9 cellular contexts compared by ENCODE assay signal in the genomic region with DNA sequence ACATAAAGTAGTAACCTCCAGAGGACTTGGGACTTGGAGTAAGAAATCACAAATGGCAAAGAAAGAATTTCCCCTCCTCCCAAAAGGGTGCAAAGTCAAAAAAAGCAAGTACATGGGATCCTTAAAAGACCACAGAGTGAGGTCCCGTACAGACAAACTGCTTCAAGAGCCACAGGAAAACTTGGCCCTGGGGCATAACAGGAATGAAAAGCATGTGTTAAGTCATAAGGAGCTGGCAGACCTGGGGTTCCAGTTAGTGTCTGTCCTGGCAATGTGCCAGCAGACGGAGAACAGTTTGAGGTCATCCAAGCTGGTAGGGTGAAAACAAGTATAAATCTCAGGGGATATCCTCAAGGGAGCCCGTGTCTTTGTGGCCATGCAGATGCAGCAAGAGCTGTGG.
A peak's percentile ranks its signal among the peaks of the same experiment; 100 is the strongest.
DNase-seq lines count a peak whose midpoint lies in the region; ATAC-seq and TF ChIP-seq lines count a peak whose summit lies in the region.
"Had no signal": no experiment of that assay in that cellular context is flagged by ENCODE, and none has a peak within 500 bp of the region (broad histone marks: within the 10 kb centered on the region; RNA-seq: fewer than 3 reads in every experiment).

No MANE protein-coding gene starts in this region.

- H3K4me1 ChIP-seq in SJSA1 (replicated peaks) (peaks cover 19% of the 10 kb centered on the region), upper lobe of left lung (peaks cover 27 to 56% (median 37%) of the 10 kb centered on the region in 4 donors), Peyer's patch (peaks cover 0 to 6% (median 0%) of the 10 kb centered on the region in 4 donors)

- H3K27ac Mint-ChIP-seq in activated naive CD4-positive, alpha-beta T cell treated with anti-CD3 and anti-CD28 coated beads, Interleukin-2, amount 50 U/mL, for 24 hours, result peak overlapping the region; percentile 61
- H3K27ac Mint-ChIP-seq in activated naive CD4-positive, alpha-beta T cell treated with anti-CD3 and anti-CD28 coated beads, Interleukin-2, amount 10 ng/mL, durations not matched to agents 7 days and 5 days, result no peak overlapping the region

- H3K4me3 Mint-ChIP-seq in activated naive CD4-positive, alpha-beta T cell treated with anti-CD3 and anti-CD28 coated beads, Interleukin-2, amount 50 U/mL, for 24 hours, result peak overlapping the region; percentile 35
- H3K4me3 Mint-ChIP-seq in activated naive CD4-positive, alpha-beta T cell treated with anti-CD3 and anti-CD28 coated beads, Interleukin-2, amount 10 ng/mL, durations not matched to agents 7 days and 5 days, result no peak overlapping the region

- peak in 1 of 2 donors; percentile 45 for ATAC-seq in upper lobe of left lung (ENCODE audit: low FRiP score in 2 of 2)

- TF ChIP-seq EP300 in upper lobe of left lung (IDR thresholded peaks at IDR 0.05), result no peak

- TF ChIP-seq CTCF in upper lobe of left lung (IDR thresholded peaks at IDR 0.05) (no peak), Peyer's patch (IDR thresholded peaks at IDR 0.05) (no peak)

- no peaks in the 10 kb centered on the region; the same call in 1 of the 2 replicates for H3K27me3 ChIP-seq in SJSA1 (replicated peaks)
- H3K27me3 ChIP-seq in upper lobe of left lung, result no peaks in the 10 kb centered on the region
- H3K27me3 ChIP-seq in Peyer's patch, result no peaks in the 10 kb centered on the region
- H3K27me3 ChIP-seq: dorsolateral prefrontal cortex had no signal

- H3K27me3 Mint-ChIP-seq in activated naive CD4-positive, alpha-beta T cell treated with anti-CD3 and anti-CD28 coated beads, Interleukin-2, amount 50 U/mL, for 24 hours, result no peaks in the 10 kb centered on the region
- peaks cover 20% of the 10 kb centered on the region for H3K27me3 Mint-ChIP-seq in activated naive CD4-positive, alpha-beta T cell treated with anti-CD3 and anti-CD28 coated beads, Interleukin-2, amount 10 ng/mL, durations not matched to agents 7 days and 5 days

- H3K36me3 Mint-ChIP-seq in activated naive CD4-positive, alpha-beta T cell treated with anti-CD3 and anti-CD28 coated beads, Interleukin-2, amount 50 U/mL, for 24 hours, result no peaks in the 10 kb centered on the region
- H3K36me3 Mint-ChIP-seq in activated naive CD4-positive, alpha-beta T cell treated with anti-CD3 and anti-CD28 coated beads, Interleukin-2, amount 10 ng/mL, durations not matched to agents 7 days and 5 days, result no peaks in the 10 kb centered on the region

- H3K9me3 ChIP-seq in SJSA1 (replicated peaks), result no peaks in the 10 kb centered on the region
- no peaks in the 10 kb centered on the region for H3K9me3 ChIP-seq in upper lobe of left lung
- H3K9me3 ChIP-seq in Peyer's patch, result no peaks in the 10 kb centered on the region

- no peak for TF ChIP-seq POLR2A in upper lobe of left lung (IDR thresholded peaks at IDR 0.05)
- TF ChIP-seq POLR2A in Peyer's patch (IDR thresholded peaks at IDR 0.05), result no peak

- no peak overlapping the region for H3K4me3 ChIP-seq in SJSA1
- H3K4me3 ChIP-seq in upper lobe of left lung, result no peak overlapping the region
- H3K4me3 ChIP-seq in Peyer's patch, result no peak overlapping the region
- H3K4me3 ChIP-seq: dorsolateral prefrontal cortex had no signal

- H3K9me3 Mint-ChIP-seq in activated naive CD4-positive, alpha-beta T cell treated with anti-CD3 and anti-CD28 coated beads, Interleukin-2, amount 50 U/mL, for 24 hours, result no peaks in the 10 kb centered on the region
- peaks cover 3% of the 10 kb centered on the region for H3K9me3 Mint-ChIP-seq in activated naive CD4-positive, alpha-beta T cell treated with anti-CD3 and anti-CD28 coated beads, Interleukin-2, amount 10 ng/mL, durations not matched to agents 7 days and 5 days

- H3K36me3 ChIP-seq in SJSA1 (no peaks in the 10 kb centered on the region), upper lobe of left lung (no peaks in the 10 kb centered on the region), Peyer's patch (no peaks in the 10 kb centered on the region)

- WGBS in upper lobe of left lung, 2 donors, result 28 to 31% methylated on average over 3 of the region's 3 CpGs

- CTCF ChIA-PET in activated naive CD4-positive, alpha-beta T cell treated with anti-CD3 and anti-CD28 coated beads, Interleukin-2, amount 10 ng/mL, durations not matched to agents 7 days and 5 days (lab: Charles Lee), result no interaction called here

- no peak for DNase-seq in activated naive CD4-positive, alpha-beta T cell treated with anti-CD3 and anti-CD28 coated beads, Interleukin-2, amount 10 ng/mL, durations not matched to agents 7 days and 5 days
- DNase-seq in SJSA1 (ENCODE audit: low read depth in 1 of 2, low spot score in 2 of 2) (peak; percentile 48 to 61), foreskin melanocyte (peak; percentile 79), upper lobe of left lung (peak in 1 of 2 donors; percentile 42), medulla oblongata (ENCODE audit: extremely low spot score) (no peak), Peyer's patch (no peak)
- no peak for DNase-seq in stimulated activated CD4-positive, alpha-beta T cell treated with anti-CD3 and anti-CD28 coated beads, Interleukin-15, amount 100 ng/mL, for 24 hours
- DNase-seq: dorsolateral prefrontal cortex had no signal

- peaks cover 21% of the 10 kb centered on the region for H3K4me1 Mint-ChIP-seq in activated naive CD4-positive, alpha-beta T cell treated with anti-CD3 and anti-CD28 coated beads, Interleukin-2, amount 50 U/mL, for 24 hours
- peaks cover 18% of the 10 kb centered on the region for H3K4me1 Mint-ChIP-seq in activated naive CD4-positive, alpha-beta T cell treated with anti-CD3 and anti-CD28 coated beads, Interleukin-2, amount 10 ng/mL, durations not matched to agents 7 days and 5 days

- H3K27ac ChIP-seq in SJSA1, result no peak overlapping the region
- peak overlapping the region in 3 of 4 donors; percentile 23 to 66 (median 57) for H3K27ac ChIP-seq in upper lobe of left lung
- no peak overlapping the region for H3K27ac ChIP-seq in Peyer's patch
- H3K27ac ChIP-seq: dorsolateral prefrontal cortex had no signal

Comparison
In these comparisons a context has a peak if more than half of its experiments do, and no peak if none do; other contexts are left out.
1. DNase-seq: peak in SJSA1 (2 of 2) and foreskin melanocyte (single experiment); none in activated naive CD4-positive, alpha-beta T cell treated with anti-CD3 and anti-CD28 coated beads, Interleukin-2, amount 10 ng/mL, durations not matched to agents 7 days and 5 days (single experiment), stimulated activated CD4-positive, alpha-beta T cell treated with anti-CD3 and anti-CD28 coated beads, Interleukin-15, amount 100 ng/mL, for 24 hours (single experiment), medulla oblongata (single experiment) and Peyer's patch (0 of 3).
2. H3K27ac ChIP-seq: peak in upper lobe of left lung (3 of 4); none in SJSA1 (single experiment) and Peyer's patch (0 of 4).